Comparison of ENCODE assay signal across 1 cellular context in the genomic region with DNA sequence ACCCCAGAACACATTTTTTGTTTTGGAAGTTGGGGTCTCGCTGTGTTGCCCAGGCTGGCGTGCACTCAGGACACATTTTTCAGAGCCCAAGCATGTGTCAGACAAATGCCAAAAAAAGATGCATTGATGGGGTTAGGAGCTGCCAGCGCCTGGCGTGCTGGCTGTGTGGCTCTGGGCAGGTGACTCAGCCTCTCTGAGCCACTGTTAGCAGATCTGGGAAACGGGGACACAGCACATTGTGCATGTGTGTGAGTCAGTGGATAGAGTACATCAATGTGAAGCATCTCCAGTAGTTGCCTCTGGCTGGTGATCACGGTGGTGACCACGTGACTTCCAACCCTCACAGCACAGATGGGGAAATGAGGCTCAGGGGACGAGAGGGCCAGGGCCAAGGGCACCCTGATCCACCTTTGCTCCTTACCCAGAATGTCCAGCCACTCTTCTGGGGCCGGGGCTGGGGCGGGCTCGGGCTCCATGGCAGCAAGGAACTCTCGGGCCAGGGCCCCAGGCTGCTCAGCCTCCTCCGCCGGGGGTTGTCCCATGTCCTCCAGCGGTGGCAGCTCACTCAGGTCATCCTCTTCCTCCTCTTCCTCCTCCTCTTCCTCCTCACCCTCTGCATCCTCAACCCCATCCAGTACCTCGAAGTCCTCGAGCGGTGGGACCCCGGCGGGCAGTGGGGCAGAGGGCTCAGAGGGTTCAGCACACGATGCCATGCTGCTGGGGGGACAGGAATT.
TF ChIP-seq lines count a peak whose summit lies in the region.

No MANE protein-coding gene starts in this region.

TF ChIP-seq in K562, 482 proteins besides CTCF, POLR2A, EP300 and RAD21:
- TF ChIP-seq HSF4 (CRISPR knock-in tag; IDR thresholded peaks at IDR 0.05; ENCODE audit: borderline replicate concordance), result no peak
- TF ChIP-seq ZNF232 (CRISPR knock-in tag; IDR thresholded peaks at IDR 0.05), result no peak
- TF ChIP-seq, protein P1, sequence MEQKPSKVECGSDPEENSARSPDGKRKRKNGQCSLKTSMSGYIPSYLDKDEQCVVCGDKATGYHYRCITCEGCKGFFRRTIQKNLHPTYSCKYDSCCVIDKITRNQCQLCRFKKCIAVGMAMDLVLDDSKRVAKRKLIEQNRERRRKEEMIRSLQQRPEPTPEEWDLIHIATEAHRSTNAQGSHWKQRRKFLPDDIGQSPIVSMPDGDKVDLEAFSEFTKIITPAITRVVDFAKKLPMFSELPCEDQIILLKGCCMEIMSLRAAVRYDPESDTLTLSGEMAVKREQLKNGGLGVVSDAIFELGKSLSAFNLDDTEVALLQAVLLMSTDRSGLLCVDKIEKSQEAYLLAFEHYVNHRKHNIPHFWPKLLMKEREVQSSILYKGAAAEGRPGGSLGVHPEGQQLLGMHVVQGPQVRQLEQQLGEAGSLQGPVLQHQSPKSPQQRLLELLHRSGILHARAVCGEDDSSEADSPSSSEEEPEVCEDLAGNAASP (IDR thresholded peaks at IDR 0.05), result no peak
- TF ChIP-seq PTBP1 (IDR thresholded peaks at IDR 0.05; ENCODE audit: low read depth, low read length), result 0 out of 2 replicates have a peak, but pooled peaks have one; percentile 61
- peak; percentile 25; the same call in 1 of the 2 replicates for TF ChIP-seq RAD51 (IDR thresholded peaks at IDR 0.05; ENCODE audit: borderline replicate concordance, low read depth)
- TF ChIP-seq RUNX1 (IDR thresholded peaks at IDR 0.05; ENCODE audit: low read depth), result no peak
- no peak for TF ChIP-seq SIRT6 (IDR thresholded peaks at IDR 0.05; ENCODE audit: low read depth, low read length)
- no peak for TF ChIP-seq HOXB6 (CRISPR knock-in tag; IDR thresholded peaks at IDR 0.05; ENCODE audit: borderline replicate concordance)
- TF ChIP-seq CBX3 (IDR thresholded peaks at IDR 0.05; ENCODE audit: borderline replicate concordance in 1 of 2, low read length in 2 of 2), result peak in 1 of 2 experiments; percentile 10; a peak in 1 of 3 replicates
- peak; percentile 92 for TF ChIP-seq ZNF121 (CRISPR knock-in tag; conservative IDR thresholded peaks at IDR 0.05)
- no peak for TF ChIP-seq CXXC5 (CRISPR knock-in tag; IDR thresholded peaks at IDR 0.05)
- peak; percentile 17 to 46; a peak in 2 of 4 replicates for TF ChIP-seq KDM1A (IDR thresholded peaks at IDR 0.05)
- TF ChIP-seq, protein P2, sequence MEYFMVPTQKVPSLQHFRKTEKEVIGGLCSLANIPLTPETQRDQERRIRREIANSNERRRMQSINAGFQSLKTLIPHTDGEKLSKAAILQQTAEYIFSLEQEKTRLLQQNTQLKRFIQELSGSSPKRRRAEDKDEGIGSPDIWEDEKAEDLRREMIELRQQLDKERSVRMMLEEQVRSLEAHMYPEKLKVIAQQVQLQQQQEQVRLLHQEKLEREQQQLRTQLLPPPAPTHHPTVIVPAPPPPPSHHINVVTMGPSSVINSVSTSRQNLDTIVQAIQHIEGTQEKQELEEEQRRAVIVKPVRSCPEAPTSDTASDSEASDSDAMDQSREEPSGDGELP (CRISPR knock-in tag; IDR thresholded peaks at IDR 0.05; ENCODE audit: borderline replicate concordance), result no peak
- TF ChIP-seq, protein P3, sequence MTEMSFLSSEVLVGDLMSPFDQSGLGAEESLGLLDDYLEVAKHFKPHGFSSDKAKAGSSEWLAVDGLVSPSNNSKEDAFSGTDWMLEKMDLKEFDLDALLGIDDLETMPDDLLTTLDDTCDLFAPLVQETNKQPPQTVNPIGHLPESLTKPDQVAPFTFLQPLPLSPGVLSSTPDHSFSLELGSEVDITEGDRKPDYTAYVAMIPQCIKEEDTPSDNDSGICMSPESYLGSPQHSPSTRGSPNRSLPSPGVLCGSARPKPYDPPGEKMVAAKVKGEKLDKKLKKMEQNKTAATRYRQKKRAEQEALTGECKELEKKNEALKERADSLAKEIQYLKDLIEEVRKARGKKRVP (CRISPR knock-in tag; IDR thresholded peaks at IDR 0.05), result no peak
- peak; percentile 77 for TF ChIP-seq BCOR (IDR thresholded peaks at IDR 0.05)
- TF ChIP-seq, protein P4, sequence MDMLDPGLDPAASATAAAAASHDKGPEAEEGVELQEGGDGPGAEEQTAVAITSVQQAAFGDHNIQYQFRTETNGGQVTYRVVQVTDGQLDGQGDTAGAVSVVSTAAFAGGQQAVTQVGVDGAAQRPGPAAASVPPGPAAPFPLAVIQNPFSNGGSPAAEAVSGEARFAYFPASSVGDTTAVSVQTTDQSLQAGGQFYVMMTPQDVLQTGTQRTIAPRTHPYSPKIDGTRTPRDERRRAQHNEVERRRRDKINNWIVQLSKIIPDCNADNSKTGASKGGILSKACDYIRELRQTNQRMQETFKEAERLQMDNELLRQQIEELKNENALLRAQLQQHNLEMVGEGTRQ (CRISPR knock-in tag; IDR thresholded peaks at IDR 0.05), result no peak
- no peak for TF ChIP-seq ZNF717 (CRISPR knock-in tag; IDR thresholded peaks at IDR 0.05)
- no peak for TF ChIP-seq BCL6 (CRISPR knock-in tag; IDR thresholded peaks at IDR 0.05)
- TF ChIP-seq SMARCA5 (IDR thresholded peaks at IDR 0.05), result peak; percentile 69; the same call in 1 of the 2 replicates
- TF ChIP-seq SMARCE1 (IDR thresholded peaks at IDR 0.05), result no peak
- TF ChIP-seq, protein P5, sequence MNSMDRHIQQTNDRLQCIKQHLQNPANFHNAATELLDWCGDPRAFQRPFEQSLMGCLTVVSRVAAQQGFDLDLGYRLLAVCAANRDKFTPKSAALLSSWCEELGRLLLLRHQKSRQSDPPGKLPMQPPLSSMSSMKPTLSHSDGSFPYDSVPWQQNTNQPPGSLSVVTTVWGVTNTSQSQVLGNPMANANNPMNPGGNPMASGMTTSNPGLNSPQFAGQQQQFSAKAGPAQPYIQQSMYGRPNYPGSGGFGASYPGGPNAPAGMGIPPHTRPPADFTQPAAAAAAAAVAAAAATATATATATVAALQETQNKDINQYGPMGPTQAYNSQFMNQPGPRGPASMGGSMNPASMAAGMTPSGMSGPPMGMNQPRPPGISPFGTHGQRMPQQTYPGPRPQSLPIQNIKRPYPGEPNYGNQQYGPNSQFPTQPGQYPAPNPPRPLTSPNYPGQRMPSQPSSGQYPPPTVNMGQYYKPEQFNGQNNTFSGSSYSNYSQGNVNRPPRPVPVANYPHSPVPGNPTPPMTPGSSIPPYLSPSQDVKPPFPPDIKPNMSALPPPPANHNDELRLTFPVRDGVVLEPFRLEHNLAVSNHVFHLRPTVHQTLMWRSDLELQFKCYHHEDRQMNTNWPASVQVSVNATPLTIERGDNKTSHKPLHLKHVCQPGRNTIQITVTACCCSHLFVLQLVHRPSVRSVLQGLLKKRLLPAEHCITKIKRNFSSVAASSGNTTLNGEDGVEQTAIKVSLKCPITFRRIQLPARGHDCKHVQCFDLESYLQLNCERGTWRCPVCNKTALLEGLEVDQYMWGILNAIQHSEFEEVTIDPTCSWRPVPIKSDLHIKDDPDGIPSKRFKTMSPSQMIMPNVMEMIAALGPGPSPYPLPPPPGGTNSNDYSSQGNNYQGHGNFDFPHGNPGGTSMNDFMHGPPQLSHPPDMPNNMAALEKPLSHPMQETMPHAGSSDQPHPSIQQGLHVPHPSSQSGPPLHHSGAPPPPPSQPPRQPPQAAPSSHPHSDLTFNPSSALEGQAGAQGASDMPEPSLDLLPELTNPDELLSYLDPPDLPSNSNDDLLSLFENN (IDR thresholded peaks at IDR 0.05; ENCODE audit: low read depth in 2 of 2, low read length in 2 of 2), result no peak
- no peak for TF ChIP-seq ETS2 (tag; IDR thresholded peaks at IDR 0.05; ENCODE audit: borderline replicate concordance, poor library complexity, severe bottlenecking)
- no peak for TF ChIP-seq MEF2D (tag; conservative IDR thresholded peaks at IDR 0.05; ENCODE audit: low read depth)
- TF ChIP-seq SRSF9 (IDR thresholded peaks at IDR 0.05; ENCODE audit: borderline replicate concordance, low read depth, low read length), result no peak
- TF ChIP-seq, protein P6, sequence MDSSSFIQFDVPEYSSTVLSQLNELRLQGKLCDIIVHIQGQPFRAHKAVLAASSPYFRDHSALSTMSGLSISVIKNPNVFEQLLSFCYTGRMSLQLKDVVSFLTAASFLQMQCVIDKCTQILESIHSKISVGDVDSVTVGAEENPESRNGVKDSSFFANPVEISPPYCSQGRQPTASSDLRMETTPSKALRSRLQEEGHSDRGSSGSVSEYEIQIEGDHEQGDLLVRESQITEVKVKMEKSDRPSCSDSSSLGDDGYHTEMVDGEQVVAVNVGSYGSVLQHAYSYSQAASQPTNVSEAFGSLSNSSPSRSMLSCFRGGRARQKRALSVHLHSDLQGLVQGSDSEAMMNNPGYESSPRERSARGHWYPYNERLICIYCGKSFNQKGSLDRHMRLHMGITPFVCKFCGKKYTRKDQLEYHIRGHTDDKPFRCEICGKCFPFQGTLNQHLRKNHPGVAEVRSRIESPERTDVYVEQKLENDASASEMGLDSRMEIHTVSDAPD (CRISPR knock-in tag; IDR thresholded peaks at IDR 0.05), result no peak
- no peak for TF ChIP-seq TAF7 (tag; IDR thresholded peaks at IDR 0.05)
- peak; percentile 63 for TF ChIP-seq RBM25 (IDR thresholded peaks at IDR 0.05; ENCODE audit: low read depth, low read length, severe bottlenecking)
- no peak for TF ChIP-seq ZNF408 (CRISPR knock-in tag; IDR thresholded peaks at IDR 0.05; ENCODE audit: low read depth)
- TF ChIP-seq, protein P7, sequence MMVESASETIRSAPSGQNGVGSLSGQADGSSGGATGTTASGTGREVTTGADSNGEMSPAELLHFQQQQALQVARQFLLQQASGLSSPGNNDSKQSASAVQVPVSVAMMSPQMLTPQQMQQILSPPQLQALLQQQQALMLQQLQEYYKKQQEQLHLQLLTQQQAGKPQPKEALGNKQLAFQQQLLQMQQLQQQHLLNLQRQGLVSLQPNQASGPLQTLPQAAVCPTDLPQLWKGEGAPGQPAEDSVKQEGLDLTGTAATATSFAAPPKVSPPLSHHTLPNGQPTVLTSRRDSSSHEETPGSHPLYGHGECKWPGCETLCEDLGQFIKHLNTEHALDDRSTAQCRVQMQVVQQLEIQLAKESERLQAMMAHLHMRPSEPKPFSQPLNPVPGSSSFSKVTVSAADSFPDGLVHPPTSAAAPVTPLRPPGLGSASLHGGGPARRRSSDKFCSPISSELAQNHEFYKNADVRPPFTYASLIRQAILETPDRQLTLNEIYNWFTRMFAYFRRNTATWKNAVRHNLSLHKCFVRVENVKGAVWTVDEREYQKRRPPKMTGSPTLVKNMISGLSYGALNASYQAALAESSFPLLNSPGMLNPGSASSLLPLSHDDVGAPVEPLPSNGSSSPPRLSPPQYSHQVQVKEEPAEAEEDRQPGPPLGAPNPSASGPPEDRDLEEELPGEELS (CRISPR knock-in tag; IDR thresholded peaks at IDR 0.05; ENCODE audit: borderline replicate concordance), result no peak
- no peak for TF ChIP-seq XRCC5 (IDR thresholded peaks at IDR 0.05; ENCODE audit: low read depth, low read length)
- TF ChIP-seq CBX1 (IDR thresholded peaks at IDR 0.05; ENCODE audit: low read depth), result 0 out of 2 replicates have a peak, but pooled peaks have one; percentile 31
- 0 out of 2 replicates have a peak, but pooled peaks have one; percentile 1 for TF ChIP-seq RBFOX2 (IDR thresholded peaks at IDR 0.05; ENCODE audit: low read depth, low read length)
- no peak for TF ChIP-seq ZBED1 (IDR thresholded peaks at IDR 0.05)
- TF ChIP-seq, protein P8, sequence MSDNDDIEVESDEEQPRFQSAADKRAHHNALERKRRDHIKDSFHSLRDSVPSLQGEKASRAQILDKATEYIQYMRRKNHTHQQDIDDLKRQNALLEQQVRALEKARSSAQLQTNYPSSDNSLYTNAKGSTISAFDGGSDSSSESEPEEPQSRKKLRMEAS (CRISPR knock-in tag; IDR thresholded peaks at IDR 0.05), result 0 out of 2 replicates have a peak, but pooled peaks have one; percentile 26
- TF ChIP-seq, protein P9, sequence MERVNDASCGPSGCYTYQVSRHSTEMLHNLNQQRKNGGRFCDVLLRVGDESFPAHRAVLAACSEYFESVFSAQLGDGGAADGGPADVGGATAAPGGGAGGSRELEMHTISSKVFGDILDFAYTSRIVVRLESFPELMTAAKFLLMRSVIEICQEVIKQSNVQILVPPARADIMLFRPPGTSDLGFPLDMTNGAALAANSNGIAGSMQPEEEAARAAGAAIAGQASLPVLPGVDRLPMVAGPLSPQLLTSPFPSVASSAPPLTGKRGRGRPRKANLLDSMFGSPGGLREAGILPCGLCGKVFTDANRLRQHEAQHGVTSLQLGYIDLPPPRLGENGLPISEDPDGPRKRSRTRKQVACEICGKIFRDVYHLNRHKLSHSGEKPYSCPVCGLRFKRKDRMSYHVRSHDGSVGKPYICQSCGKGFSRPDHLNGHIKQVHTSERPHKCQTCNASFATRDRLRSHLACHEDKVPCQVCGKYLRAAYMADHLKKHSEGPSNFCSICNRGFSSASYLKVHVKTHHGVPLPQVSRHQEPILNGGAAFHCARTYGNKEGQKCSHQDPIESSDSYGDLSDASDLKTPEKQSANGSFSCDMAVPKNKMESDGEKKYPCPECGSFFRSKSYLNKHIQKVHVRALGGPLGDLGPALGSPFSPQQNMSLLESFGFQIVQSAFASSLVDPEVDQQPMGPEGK (CRISPR knock-in tag; IDR thresholded peaks at IDR 0.05; ENCODE audit: borderline replicate concordance), result no peak
- peak; percentile 85 for TF ChIP-seq ZFP36 (IDR thresholded peaks at IDR 0.05; ENCODE audit: low read depth, low read length, partially characterized antibody)
- TF ChIP-seq POLR2G (IDR thresholded peaks at IDR 0.05; ENCODE audit: low read depth, low read length), result 0 out of 2 replicates have a peak, but pooled peaks have one; percentile 19
- TF ChIP-seq MCM5 (IDR thresholded peaks at IDR 0.05; ENCODE audit: low read depth), result no peak
- TF ChIP-seq, protein P10, sequence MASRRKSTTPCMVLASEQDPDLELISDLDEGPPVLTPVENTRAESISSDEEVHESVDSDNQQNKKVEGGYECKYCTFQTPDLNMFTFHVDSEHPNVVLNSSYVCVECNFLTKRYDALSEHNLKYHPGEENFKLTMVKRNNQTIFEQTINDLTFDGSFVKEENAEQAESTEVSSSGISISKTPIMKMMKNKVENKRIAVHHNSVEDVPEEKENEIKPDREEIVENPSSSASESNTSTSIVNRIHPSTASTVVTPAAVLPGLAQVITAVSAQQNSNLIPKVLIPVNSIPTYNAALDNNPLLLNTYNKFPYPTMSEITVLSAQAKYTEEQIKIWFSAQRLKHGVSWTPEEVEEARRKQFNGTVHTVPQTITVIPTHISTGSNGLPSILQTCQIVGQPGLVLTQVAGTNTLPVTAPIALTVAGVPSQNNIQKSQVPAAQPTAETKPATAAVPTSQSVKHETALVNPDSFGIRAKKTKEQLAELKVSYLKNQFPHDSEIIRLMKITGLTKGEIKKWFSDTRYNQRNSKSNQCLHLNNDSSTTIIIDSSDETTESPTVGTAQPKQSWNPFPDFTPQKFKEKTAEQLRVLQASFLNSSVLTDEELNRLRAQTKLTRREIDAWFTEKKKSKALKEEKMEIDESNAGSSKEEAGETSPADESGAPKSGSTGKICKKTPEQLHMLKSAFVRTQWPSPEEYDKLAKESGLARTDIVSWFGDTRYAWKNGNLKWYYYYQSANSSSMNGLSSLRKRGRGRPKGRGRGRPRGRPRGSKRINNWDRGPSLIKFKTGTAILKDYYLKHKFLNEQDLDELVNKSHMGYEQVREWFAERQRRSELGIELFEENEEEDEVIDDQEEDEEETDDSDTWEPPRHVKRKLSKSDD (conservative IDR thresholded peaks at IDR 0.05; ENCODE audit: low read length), result no peak
